23 cellular contexts compared by ENCODE assay signal in the genomic region with DNA sequence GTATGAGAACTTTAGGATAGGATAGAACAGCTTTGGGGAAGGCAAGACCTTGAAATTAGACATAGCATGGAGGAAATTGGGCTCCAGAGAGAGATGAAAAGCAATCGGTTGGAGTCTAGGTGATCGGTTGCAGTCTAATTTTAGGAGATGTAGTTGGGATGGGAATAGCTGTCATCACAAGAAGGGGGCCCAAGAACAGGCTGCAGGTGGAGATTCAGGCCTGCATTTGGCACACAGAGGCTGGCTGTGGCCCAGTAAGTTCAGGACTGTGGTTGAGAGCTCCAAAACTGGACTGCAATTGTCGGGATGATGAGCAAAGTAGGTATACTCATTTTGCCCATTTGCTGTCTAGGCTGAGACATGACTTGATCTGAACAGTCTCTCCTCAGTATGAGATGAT.
DNase-seq lines count a peak whose midpoint lies in the region; ATAC-seq and TF ChIP-seq lines count a peak whose summit lies in the region.
"Had no signal": no experiment of that assay in that cellular context is flagged by ENCODE, and none has a peak within 500 bp of the region (broad histone marks: within the 10 kb centered on the region; RNA-seq: fewer than 3 reads in every experiment).

No MANE protein-coding gene starts in this region.

- H2AFZ ChIP-seq in IMR-90 (replicated peaks; ENCODE audit: low read length, poor library complexity): peak overlapping the region; percentile 34

- no peak overlapping the region for H4K91ac ChIP-seq in IMR-90 (ENCODE audit: insufficient read depth, low read depth, low read length)

- H3K56ac ChIP-seq in IMR-90 (ENCODE audit: extremely low read depth, insufficient read depth, low read length): no peak overlapping the region

- in situ Hi-C loops in IMR-90 (cut with MboI; ENCODE audit: low sequenced_read_pairs): no loop called here

- no peak overlapping the region for H2BK15ac ChIP-seq in IMR-90 (ENCODE audit: low read depth, low read length)

- no peak overlapping the region for H3K27ac ChIP-seq in right atrium auricular region
- H3K27ac ChIP-seq in IMR-90 (ENCODE audit: insufficient read depth, low read length): no peak overlapping the region
- H3K27ac ChIP-seq: BLaER1 had no signal

- POLR2A ChIA-PET in IMR-90 (lab: Charles Lee; ENCODE audit: unreplicated experiment): no interaction called here

- H3K36me3 ChIP-seq in right atrium auricular region (no peaks in the 10 kb centered on the region), IMR-90 (ENCODE audit: control insufficient read depth, insufficient read depth, low read length) (no peaks in the 10 kb centered on the region)
- H3K36me3 ChIP-seq: BLaER1 had no signal

- H2BK5ac ChIP-seq in IMR-90 (ENCODE audit: low read depth, low read length, poor library complexity, severe bottlenecking): no peak overlapping the region

- H3K27me3 Mint-ChIP-seq in glutamatergic neuron (ENCODE audit: unreplicated experiment): no peaks in the 10 kb centered on the region
- H3K27me3 Mint-ChIP-seq in natural killer cell treated with Interleukin-12 subunit alpha and Interleukin-12 subunit beta and Interleukin-15 and Interleukin-18, amount 100 ng/mL, for 72 hours: no peaks in the 10 kb centered on the region
- H3K27me3 Mint-ChIP-seq: CD4-positive, alpha-beta memory T cell had no signal

- DNase-seq in Right ventricle myocardium superior: no peak
- DNase-seq in right atrium auricular region (ENCODE audit: low spot score): no peak
- no peak for DNase-seq in IMR-90
- DNase-seq in glutamatergic neuron: no peak
- no peak for DNase-seq in stimulated activated effector memory CD8-positive, alpha-beta T cell treated with anti-CD3 and anti-CD28 coated beads, Interleukin-12 subunit alpha, Interleukin-12 subunit beta, amount 100 ng/mL, for 72 hours (ENCODE audit: low spot score in 2 of 2)
- DNase-seq in natural killer cell treated with Interleukin-12 subunit alpha and Interleukin-12 subunit beta and Interleukin-15 and Interleukin-18, amount 100 ng/mL, for 72 hours (ENCODE audit: low spot score): no peak
- DNase-seq in SKM-1 (lab: John Stamatoyannopoulos, UW; ENCODE audit: unreplicated experiment): no peak
- DNase-seq: CD4-positive, alpha-beta memory T cell; DMS 273 treated with DMSO at 0.1 percent for 48 hours; DMS79; EL; GDM1; HCEC 1CT; KG1; MM.1S; NCI-H2029; NCI-H446 treated with DMSO at 0.1 percent for 48 hours; NCI-H526; NCI-H82; RPMI8226; SHP77 had no signal

- no peak overlapping the region for H3K4me2 ChIP-seq in IMR-90 (ENCODE audit: low read depth, low read length)
- H3K4me2 ChIP-seq: BLaER1 had no signal

- no peak for TF ChIP-seq POLR2A in IMR-90 (IDR thresholded peaks at IDR 0.05; ENCODE audit: low read depth, low read length)

- H3K4me1 ChIP-seq in right atrium auricular region (no peaks in the 10 kb centered on the region), IMR-90 (ENCODE audit: control insufficient read depth, insufficient read depth, low read length) (peaks cover 3% of the 10 kb centered on the region)
- H3K4me1 ChIP-seq: BLaER1 had no signal

- no peak overlapping the region for H3K14ac ChIP-seq in IMR-90 (replicated peaks; ENCODE audit: low read depth, low read length)

- H4K20me1 ChIP-seq in IMR-90 (ENCODE audit: insufficient read depth, low read length): no peaks in the 10 kb centered on the region
- H4K20me1 ChIP-seq: BLaER1 had no signal

- TF ChIP-seq RAD21 in IMR-90 (IDR thresholded peaks at IDR 0.05; ENCODE audit: low read length): no peak

- H4K8ac ChIP-seq in IMR-90 (ENCODE audit: low read depth in 2 of 2, low read length in 2 of 2): no peak overlapping the region

- no peak overlapping the region for H3K27ac Mint-ChIP-seq in glutamatergic neuron (ENCODE audit: unreplicated experiment)
- H3K27ac Mint-ChIP-seq in stimulated activated effector memory CD8-positive, alpha-beta T cell treated with anti-CD3 and anti-CD28 coated beads, Interleukin-12 subunit alpha, Interleukin-12 subunit beta, amount 100 ng/mL, for 72 hours: peak overlapping the region; percentile 75
- H3K27ac Mint-ChIP-seq in natural killer cell treated with Interleukin-12 subunit alpha and Interleukin-12 subunit beta and Interleukin-15 and Interleukin-18, amount 100 ng/mL, for 72 hours: no peak overlapping the region

- BruUV-seq in IMR-90 (replicated peaks; lab: Mats Ljungman, UMichigan): no TSS peak

- no peaks in the 10 kb centered on the region for H3K9me1 ChIP-seq in IMR-90 (ENCODE audit: insufficient read depth, low read length)

- no peaks in the 10 kb centered on the region for H3K4me1 Mint-ChIP-seq in glutamatergic neuron (ENCODE audit: low read depth, unreplicated experiment)
- peaks cover 27% of the 10 kb centered on the region for H3K4me1 Mint-ChIP-seq in stimulated activated effector memory CD8-positive, alpha-beta T cell treated with anti-CD3 and anti-CD28 coated beads, Interleukin-12 subunit alpha, Interleukin-12 subunit beta, amount 100 ng/mL, for 72 hours
- H3K4me1 Mint-ChIP-seq in natural killer cell treated with Interleukin-12 subunit alpha and Interleukin-12 subunit beta and Interleukin-15 and Interleukin-18, amount 100 ng/mL, for 72 hours (ENCODE audit: low read depth in 2 of 2): peaks cover 8 to 13% of the 10 kb centered on the region in 2 donors

- H2BK20ac ChIP-seq in IMR-90 (ENCODE audit: low read depth, low read length): no peak overlapping the region; the same call in 1 of the 2 replicates

- no peak overlapping the region for H3K4me3 ChIP-seq in right atrium auricular region
- H3K4me3 ChIP-seq in IMR-90 (ENCODE audit: insufficient read depth, low read depth, low read length): no peak overlapping the region
- H3K4me3 ChIP-seq: BLaER1, GM12878 had no signal

- peaks cover 0 to 14% of the 10 kb centered on the region in 2 donors for H3K9me3 ChIP-seq in right atrium auricular region
- H3K9me3 ChIP-seq in IMR-90 (ENCODE audit: control insufficient read depth, insufficient read depth, low read length): no peaks in the 10 kb centered on the region
- H3K9me3 ChIP-seq: BLaER1 had no signal

- no peak overlapping the region for H3K4ac ChIP-seq in IMR-90 (ENCODE audit: low read depth, low read length)

- ATAC-seq in Right ventricle myocardium superior (ENCODE audit: poor library complexity) (peak; percentile 61), IMR-90 (ENCODE audit: low read depth) (no peak)
- ATAC-seq in stimulated activated effector memory CD8-positive, alpha-beta T cell treated with anti-CD3 and anti-CD28 coated beads, Interleukin-12 subunit alpha, Interleukin-12 subunit beta, amount 100 ng/mL, for 72 hours: peak; percentile 70
- no peak for ATAC-seq in natural killer cell treated with Interleukin-12 subunit alpha and Interleukin-12 subunit beta and Interleukin-15 and Interleukin-18, amount 100 ng/mL, for 72 hours
- ATAC-seq: GM12878 had no signal

- H3K36me3 Mint-ChIP-seq in glutamatergic neuron (ENCODE audit: unreplicated experiment): no peaks in the 10 kb centered on the region
- peaks cover 8% of the 10 kb centered on the region for H3K36me3 Mint-ChIP-seq in stimulated activated effector memory CD8-positive, alpha-beta T cell treated with anti-CD3 and anti-CD28 coated beads, Interleukin-12 subunit alpha, Interleukin-12 subunit beta, amount 100 ng/mL, for 72 hours
- H3K36me3 Mint-ChIP-seq in natural killer cell treated with Interleukin-12 subunit alpha and Interleukin-12 subunit beta and Interleukin-15 and Interleukin-18, amount 100 ng/mL, for 72 hours: peaks cover 10% of the 10 kb centered on the region

- H4K5ac ChIP-seq in IMR-90 (ENCODE audit: low read depth, low read length): no peak overlapping the region

- CTCF ChIA-PET in IMR-90 (lab: Yijun Ruan, JAX): no interaction called here

- H3K27me3 ChIP-seq in right atrium auricular region: no peaks in the 10 kb centered on the region
- H3K27me3 ChIP-seq in IMR-90 (ENCODE audit: control insufficient read depth, insufficient read depth, low read length): no peaks in the 10 kb centered on the region
- H3K27me3 ChIP-seq: BLaER1 had no signal

- no peak overlapping the region for H2AK9ac ChIP-seq in IMR-90 (replicated peaks; ENCODE audit: low read depth, low read length, poor library complexity)

- peaks cover 2% of the 10 kb centered on the region for H3K9me3 Mint-ChIP-seq in glutamatergic neuron (ENCODE audit: unreplicated experiment)
- H3K9me3 Mint-ChIP-seq in stimulated activated effector memory CD8-positive, alpha-beta T cell treated with anti-CD3 and anti-CD28 coated beads, Interleukin-12 subunit alpha, Interleukin-12 subunit beta, amount 100 ng/mL, for 72 hours: peaks cover 4% of the 10 kb centered on the region
- H3K9me3 Mint-ChIP-seq in natural killer cell treated with Interleukin-12 subunit alpha and Interleukin-12 subunit beta and Interleukin-15 and Interleukin-18, amount 100 ng/mL, for 72 hours: no peaks in the 10 kb centered on the region

- H2BK120ac ChIP-seq in IMR-90 (ENCODE audit: low read depth, low read length): no peak overlapping the region

- H3K4me3 Mint-ChIP-seq in glutamatergic neuron (ENCODE audit: unreplicated experiment): peak overlapping the region; percentile 20
- peak overlapping the region; percentile 35 for H3K4me3 Mint-ChIP-seq in stimulated activated effector memory CD8-positive, alpha-beta T cell treated with anti-CD3 and anti-CD28 coated beads, Interleukin-12 subunit alpha, Interleukin-12 subunit beta, amount 100 ng/mL, for 72 hours
- no peak overlapping the region for H3K4me3 Mint-ChIP-seq in natural killer cell treated with Interleukin-12 subunit alpha and Interleukin-12 subunit beta and Interleukin-15 and Interleukin-18, amount 100 ng/mL, for 72 hours

- no peak overlapping the region for H2AK5ac ChIP-seq in IMR-90 (ENCODE audit: low read depth, low read length)

- WGBS in IMR-90 (ENCODE audit: extremely low coverage in 2 of 2, insufficient read length in 1 of 2), 2 experiments: 100% methylated on average over 1 of the region's 3 CpGs; no CpG with 5 or more reads in 1 of the 2 experiments

- intact Hi-C loops in Right ventricle myocardium superior (cut with DNase I) (no loop called here), IMR-90 (cut with micrococcal nuclease) (no loop called here)

- no peak overlapping the region for H3K18ac ChIP-seq in IMR-90 (ENCODE audit: low read depth, low read length)

- TF ChIP-seq CTCF in right atrium auricular region (IDR thresholded peaks at IDR 0.05) (no peak), IMR-90 (conservative IDR thresholded peaks at IDR 0.05; ENCODE audit: low read depth, low read length) (no peak), glutamatergic neuron (IDR thresholded peaks at IDR 0.05; ENCODE audit: partially characterized antibody, unreplicated experiment) (no peak)

- dilution Hi-C loops in IMR-90 (cut with HindIII; ENCODE audit: low sequenced_read_pairs, unreplicated experiment): no loop called here

- H3K9ac ChIP-seq in IMR-90 (ENCODE audit: low read depth, low read length): no peak overlapping the region
- H3K9ac ChIP-seq: BLaER1 had no signal

- H3K23ac ChIP-seq in IMR-90 (ENCODE audit: low read depth, low read length): no peak overlapping the region

- no peaks in the 10 kb centered on the region for H3K79me1 ChIP-seq in IMR-90 (ENCODE audit: low read depth in 1 of 2, low read length in 2 of 2)

TF ChIP-seq in IMR-90, 13 proteins besides CTCF, POLR2A, EP300 and RAD21 (continues in another document):
- no peak for TF ChIP-seq FOS (IDR thresholded peaks at IDR 0.05; ENCODE audit: low read depth, low read length)
- no peak for TF ChIP-seq BHLHE40 (IDR thresholded peaks at IDR 0.05; ENCODE audit: low read depth, low read length)
- no peak for TF ChIP-seq RFX5 (IDR thresholded peaks at IDR 0.05; ENCODE audit: low read depth, low read length)
- TF ChIP-seq MAZ (IDR thresholded peaks at IDR 0.05; ENCODE audit: borderline replicate concordance, low read depth, low read length): no peak

Comparison
In these comparisons a context has a peak if more than half of its experiments do, and no peak if none do; other contexts are left out.
1. ATAC-seq: peak in Right ventricle myocardium superior (single experiment) and stimulated activated effector memory CD8-positive, alpha-beta T cell treated with anti-CD3 and anti-CD28 coated beads, Interleukin-12 subunit alpha, Interleukin-12 subunit beta, amount 100 ng/mL, for 72 hours (single experiment); none in IMR-90 (single experiment) and natural killer cell treated with Interleukin-12 subunit alpha and Interleukin-12 subunit beta and Interleukin-15 and Interleukin-18, amount 100 ng/mL, for 72 hours (0 of 2).